ENCODE assay signal across 31 cellular contexts in the genomic region with DNA sequence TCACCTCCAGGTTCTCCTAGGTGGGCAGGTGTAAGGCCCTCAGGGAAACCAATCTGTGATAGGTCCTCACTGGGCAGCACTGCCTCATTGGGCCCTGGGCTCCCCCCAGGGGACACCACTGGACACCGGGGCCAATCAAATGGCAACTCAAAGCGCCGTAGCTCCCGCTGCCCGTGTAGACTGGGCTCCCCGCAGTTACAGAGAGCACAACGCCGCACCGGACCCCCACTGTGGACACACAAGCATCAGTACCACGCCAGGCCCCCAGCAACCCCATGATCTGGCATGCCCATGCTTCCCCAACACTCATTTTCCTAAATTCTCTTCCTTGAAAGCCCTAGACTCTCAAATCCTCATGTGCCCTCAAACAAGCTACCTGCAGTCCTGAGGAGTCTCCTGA. TPM values are rescaled to one million over a fixed set of nuclear protein-coding genes. Genes with fewer than 3 reads are reported as not detected.
DNase-seq lines count a peak whose midpoint lies in the region; ATAC-seq and TF ChIP-seq lines count a peak whose summit lies in the region.
"Had no signal": no experiment of that assay in that cellular context is flagged by ENCODE, and none has a peak within 500 bp of the region (broad histone marks: within the 10 kb centered on the region; RNA-seq: fewer than 3 reads in every experiment).

No MANE protein-coding gene starts in this region.

- H3K4me2 ChIP-seq in trophoblast cell (ENCODE audit: low read length) = no peak overlapping the region
- H3K4me2 ChIP-seq: A549, PC-9 had no signal

- H3K4ac ChIP-seq in trophoblast cell (ENCODE audit: low read depth, low read length) = peak overlapping the region; percentile 44

- H3K27ac ChIP-seq in trophoblast cell (ENCODE audit: low read depth, low read length) (no peak overlapping the region), ovary (no peak overlapping the region)
- H3K27ac ChIP-seq: A549, epithelial cell of prostate, heart left ventricle, PC-9 had no signal

- no peak overlapping the region for H3K9ac ChIP-seq in trophoblast cell (ENCODE audit: low read length)

- no peaks in the 10 kb centered on the region for H3K27me3 ChIP-seq in trophoblast cell (ENCODE audit: insufficient read depth, low read length)
- no peaks in the 10 kb centered on the region for H3K27me3 ChIP-seq in ovary
- H3K27me3 ChIP-seq: heart left ventricle had no signal

- H3K4me1 ChIP-seq in trophoblast cell (ENCODE audit: control insufficient read depth in 1 of 2, insufficient read depth in 2 of 2, low read length in 2 of 2) (peaks cover 14 to 21% of the 10 kb centered on the region in 2 experiments), ovary (ENCODE audit: insufficient read depth) (peaks cover 21% of the 10 kb centered on the region)

- no peak overlapping the region for H4K91ac ChIP-seq in trophoblast cell (ENCODE audit: low read depth, low read length)

- peak overlapping the region; percentile 32 for H3K27ac Mint-ChIP-seq in T-helper 17 cell
- peak overlapping the region; percentile 70 for H3K27ac Mint-ChIP-seq in central memory CD8-positive, alpha-beta T cell (ENCODE audit: low read depth)
- H3K27ac Mint-ChIP-seq: B cell; stimulated activated memory B cell treated with anti-CD40 and anti-IgM and Interleukin-4, amounts not matched to agents 10 μg/mL and 1 μg/mL and 100 μg/mL, for 72 hours had no signal

- DNase-seq in activated T-cell treated with anti-CD3 and anti-CD28 coated beads, Interleukin-2, amount 50 U/mL, for 4 hours = no peak
- DNase-seq in activated T-cell treated with anti-CD3 and anti-CD28 coated beads for 4 hours (no peak), T-helper 17 cell (no peak), trophoblast cell (no peak), GM10248 (ENCODE audit: extremely low spot score) (no peak), ovary (no peak), dermis blood vessel endothelial cell (no peak)
- no peak for DNase-seq in central memory CD8-positive, alpha-beta T cell (ENCODE audit: low spot score in 2 of 2)
- DNase-seq: activated CD4-positive, alpha-beta T cell treated with anti-CD3 and anti-CD28 coated beads for 1 hour; activated naive CD4-positive, alpha-beta T cell treated with Interleukin-2 at 50 U/mL for 16 hours; activated T-cell treated with anti-CD3 and anti-CD28 coated beads, Interleukin-2, amount 50 U/mL, for 1 hour; anterior cingulate cortex; Calu3; central memory CD4-positive, alpha-beta T cell; KBM-7; left cardiac atrium; NCI-H1694; NCI-H2171 treated with DMSO at 0.1 percent for 48 hours; NCI-H524; PC-9; stimulated activated CD4-positive, alpha-beta T cell treated with anti-CD3 and anti-CD28 coated beads, Interleukin-2, amount 100 ng/mL, for 48 hours; T-helper 1 cell had no signal

- H3K9me3 Mint-ChIP-seq in activated T-cell treated with anti-CD3 and anti-CD28 coated beads, Interleukin-2, amount 50 U/mL, for 4 hours = no peaks in the 10 kb centered on the region
- no peaks in the 10 kb centered on the region for H3K9me3 Mint-ChIP-seq in central memory CD8-positive, alpha-beta T cell
- H3K9me3 Mint-ChIP-seq: memory B cell; stimulated activated memory B cell treated with anti-CD40 and anti-IgM and Interleukin-4, amounts not matched to agents 10 μg/mL and 1 μg/mL and 100 μg/mL, for 72 hours had no signal

- peaks cover 54 to 63% of the 10 kb centered on the region in 2 experiments for H3K36me3 ChIP-seq in trophoblast cell (ENCODE audit: control insufficient read depth in 1 of 2, insufficient read depth in 2 of 2, low read length in 2 of 2)
- H3K36me3 ChIP-seq in ovary = no peaks in the 10 kb centered on the region

- no peak for ATAC-seq in activated T-cell treated with anti-CD3 and anti-CD28 coated beads, Interleukin-2, amount 50 U/mL, for 4 hours
- no peak for ATAC-seq in T-helper 17 cell
- no peak for ATAC-seq in central memory CD8-positive, alpha-beta T cell (replicated peaks; ENCODE audit: extremely low read depth, poor library complexity, severe bottlenecking)
- ATAC-seq: A549; HCT116; heart left ventricle; left cardiac atrium; stimulated activated memory B cell treated with anti-CD40 and anti-IgM and Interleukin-4, amounts not matched to agents 10 μg/mL and 1 μg/mL and 100 μg/mL, for 72 hours had no signal

- H3K4me3 ChIP-seq in trophoblast cell (ENCODE audit: low read depth, low read length) = no peak overlapping the region
- no peak overlapping the region for H3K4me3 ChIP-seq in ovary
- H3K4me3 ChIP-seq: A549, heart left ventricle, PC-9 had no signal

- peak overlapping the region; percentile 22 for H3K18ac ChIP-seq in trophoblast cell (ENCODE audit: low read length)

- H2AFZ ChIP-seq in trophoblast cell (ENCODE audit: insufficient read depth, low read length, poor library complexity) = no peak overlapping the region
- H2AFZ ChIP-seq: PC-9 had no signal

- H4K8ac ChIP-seq in trophoblast cell (ENCODE audit: low read depth, low read length) = no peak overlapping the region

- peaks cover 23% of the 10 kb centered on the region for H3K79me2 ChIP-seq in trophoblast cell (ENCODE audit: control insufficient read depth, insufficient read depth, low read length, poor library complexity)

- H3K4me1 Mint-ChIP-seq in activated T-cell treated with anti-CD3 and anti-CD28 coated beads, Interleukin-2, amount 50 U/mL, for 4 hours (ENCODE audit: low read depth) = peaks cover 48% of the 10 kb centered on the region
- peaks cover 58% of the 10 kb centered on the region for H3K4me1 Mint-ChIP-seq in T-helper 17 cell
- H3K4me1 Mint-ChIP-seq in central memory CD8-positive, alpha-beta T cell = peaks cover 71% of the 10 kb centered on the region

- peaks cover 35% of the 10 kb centered on the region for H3K36me3 Mint-ChIP-seq in activated T-cell treated with anti-CD3 and anti-CD28 coated beads, Interleukin-2, amount 50 U/mL, for 4 hours (ENCODE audit: insufficient read depth)
- peaks cover 21% of the 10 kb centered on the region for H3K36me3 Mint-ChIP-seq in T-helper 17 cell (ENCODE audit: low read depth)
- H3K36me3 Mint-ChIP-seq in central memory CD8-positive, alpha-beta T cell (ENCODE audit: insufficient read depth) = peaks cover 46% of the 10 kb centered on the region

- no peaks in the 10 kb centered on the region for H3K27me3 Mint-ChIP-seq in activated T-cell treated with anti-CD3 and anti-CD28 coated beads, Interleukin-2, amount 50 U/mL, for 4 hours (ENCODE audit: low read depth)
- no peaks in the 10 kb centered on the region for H3K27me3 Mint-ChIP-seq in T-helper 17 cell
- no peaks in the 10 kb centered on the region for H3K27me3 Mint-ChIP-seq in central memory CD8-positive, alpha-beta T cell
- H3K27me3 Mint-ChIP-seq: B cell; memory B cell; stimulated activated memory B cell treated with anti-CD40 and anti-IgM and Interleukin-4, amounts not matched to agents 10 μg/mL and 1 μg/mL and 100 μg/mL, for 72 hours had no signal

- H2BK12ac ChIP-seq in trophoblast cell (ENCODE audit: low read length) = no peak overlapping the region

- CTCF ChIA-PET in GM10248 (lab: Yijun Ruan, JAX) = interaction anchor here (1.1 to 4.0 kb wide), 4 partner anchors 9 to 40 kb away, joined by 3 to 30 read pairs (median 6); no protein-coding TSS in a partner anchor

- H2AK5ac ChIP-seq in trophoblast cell (ENCODE audit: low read length) = no peak overlapping the region

- no peak for TF ChIP-seq CTCF in GM10248 (IDR thresholded peaks at IDR 0.05; ENCODE audit: control extremely low read depth, extremely low read depth, low read depth, missing control alignments)
- TF ChIP-seq CTCF in ovary (IDR thresholded peaks at IDR 0.05) = no peak

- H3K79me1 ChIP-seq in trophoblast cell (ENCODE audit: low read length) = peaks cover 4% of the 10 kb centered on the region

- H3K4me3 Mint-ChIP-seq in activated T-cell treated with anti-CD3 and anti-CD28 coated beads, Interleukin-2, amount 50 U/mL, for 4 hours = peak overlapping the region; percentile 7
- peak overlapping the region; percentile 39 for H3K4me3 Mint-ChIP-seq in T-helper 17 cell
- no peak overlapping the region for H3K4me3 Mint-ChIP-seq in central memory CD8-positive, alpha-beta T cell
- H3K4me3 Mint-ChIP-seq: B cell; memory B cell; stimulated activated memory B cell treated with anti-CD40 and anti-IgM and Interleukin-4, amounts not matched to agents 10 μg/mL and 1 μg/mL and 100 μg/mL, for 72 hours had no signal

- no peak for TF ChIP-seq EP300 in ovary (IDR thresholded peaks at IDR 0.05)

- no peak overlapping the region for H4K12ac ChIP-seq in trophoblast cell (ENCODE audit: low read depth, low read length)

- intact Hi-C loops in ovary (cut with DNase I) = no loop called here

- H3K14ac ChIP-seq in trophoblast cell (ENCODE audit: low read length) = no peak overlapping the region

- no peak for TF ChIP-seq POLR2A in ovary (IDR thresholded peaks at IDR 0.05)

- no peak overlapping the region for H2BK5ac ChIP-seq in trophoblast cell (ENCODE audit: low read depth, low read length, poor library complexity)

- H3K9me3 ChIP-seq in T-helper 17 cell (ENCODE audit: control insufficient read depth, low read length, poor library complexity, severe bottlenecking) (no peaks in the 10 kb centered on the region), trophoblast cell (ENCODE audit: insufficient read depth, low read depth, low read length) (no peaks in the 10 kb centered on the region), ovary (no peaks in the 10 kb centered on the region)
- H3K9me3 ChIP-seq: A549, heart left ventricle had no signal

- no peak overlapping the region for H3K23ac ChIP-seq in trophoblast cell (ENCODE audit: low read length)

- H2BK120ac ChIP-seq in trophoblast cell (ENCODE audit: insufficient read depth, low read length, poor library complexity) = no peak overlapping the region

- POLR2A ChIA-PET in GM10248 (lab: Yijun Ruan, JAX) = interaction anchor here (1.3 kb wide), 1 partner anchor 9 kb away, joined by 4 read pairs; no protein-coding TSS in a partner anchor

- no CpG with 5 or more reads among the region's 10 CpGs for WGBS in trophoblast cell (ENCODE audit: extremely low coverage, insufficient coverage, insufficient read length)
- 89 to 94% (median 92%) methylated on average over 10 of the region's 10 CpGs for WGBS in ovary, 3 donors

RNA-seq across cellular contexts. Expression of gene KMT2D, which starts 6.1 kb away (rescaled TPM):
- 100 to 1,000 TPM; 102 to 106 (median 105) TPM for total RNA-seq in activated T-cell treated with anti-CD3 and anti-CD28 coated beads, Interleukin-2, amount 50 U/mL, for 4 hours
- total RNA-seq in T-helper 17 cell = 100 to 1,000 TPM; 137 to 139 TPM
- 21.1 and 21.8 TPM in 2 replicates for polyA plus RNA-seq in trophoblast cell (2013)
- total RNA-seq in ovary = 10 to 100 TPM; 28.3 to 97.0 (median 79.1) TPM
- polyA plus RNA-seq in ovary = 10 to 100 TPM; 35.5 to 51.8 TPM
- total RNA-seq in dermis blood vessel endothelial cell = 41.2 and 99.0 TPM in 2 replicates

RNA-seq across cellular contexts. Expression of gene RHEBL1, which starts 15.3 kb away (rescaled TPM):
- 1 to 10 TPM; 4.5 to 5.2 (median 4.5) TPM for total RNA-seq in activated T-cell treated with anti-CD3 and anti-CD28 coated beads, Interleukin-2, amount 50 U/mL, for 4 hours
- total RNA-seq in T-helper 17 cell = 1 to 10 TPM; 7.9 to 8.1 TPM
- 0.89 and 1.0 TPM in 2 replicates for polyA plus RNA-seq in trophoblast cell (2013)
- under 1 TPM in 5 of 7 donors, not detected in 2; 0.18 to 0.60 (median 0.34) TPM for total RNA-seq in ovary
- polyA plus RNA-seq in ovary = 1 to 10 TPM in 1 of 2 donors, under 1 TPM in 1; 1.00 to 1.2 TPM
- 1.2 and 2.0 TPM in 2 replicates for total RNA-seq in dermis blood vessel endothelial cell
- total RNA-seq: urinary bladder had no signal

RNA-seq across cellular contexts. Expression of gene PRKAG1, which starts 35.9 kb away (rescaled TPM):
- total RNA-seq in activated T-cell treated with anti-CD3 and anti-CD28 coated beads, Interleukin-2, amount 50 U/mL, for 4 hours = 10 to 100 TPM; 68.1 to 70.6 (median 68.4) TPM
- total RNA-seq in T-helper 17 cell (10 to 100 TPM; 41.4 to 47.7 TPM), ovary (10 to 100 TPM; 25.6 to 58.2 (median 35.8) TPM), dermis blood vessel endothelial cell (40.3 and 48.2 TPM in 2 replicates)
- 44.8 and 45.0 TPM in 2 replicates for polyA plus RNA-seq in trophoblast cell (2013)
- polyA plus RNA-seq in ovary = 10 to 100 TPM; 38.3 to 98.5 TPM

RNA-seq across cellular contexts. Expression of gene DHH, which starts 40.1 kb away (rescaled TPM):
- under 1 TPM in 1 of 3 donors, not detected in 2; 0.11 TPM for total RNA-seq in activated T-cell treated with anti-CD3 and anti-CD28 coated beads, Interleukin-2, amount 50 U/mL, for 4 hours
- total RNA-seq in T-helper 17 cell (under 1 TPM; 0.17 to 0.44 TPM), ovary (1 to 10 TPM in 1 of 7 donors, under 1 TPM in 6; 0.20 to 1.1 (median 0.45) TPM), dermis blood vessel endothelial cell (1.2 and 3.7 TPM in 2 replicates)
- polyA plus RNA-seq in trophoblast cell (2013) = 0.11 and 0.12 TPM in 2 replicates
- polyA plus RNA-seq in ovary = 1 to 10 TPM; 1.0 to 1.4 TPM
- total RNA-seq: Calu3, Daoy had no signal
- polyA plus RNA-seq: A549 had no signal

RNA-seq across cellular contexts. Expression of gene DDN, which starts 55.3 kb away (rescaled TPM):
- 1 to 10 TPM in 2 of 3 donors, under 1 TPM in 1; 0.57 to 1.4 (median 1.2) TPM for total RNA-seq in activated T-cell treated with anti-CD3 and anti-CD28 coated beads, Interleukin-2, amount 50 U/mL, for 4 hours
- total RNA-seq in T-helper 17 cell (under 1 TPM; 0.62 to 0.70 TPM), ovary (under 1 TPM in 1 of 7 donors, not detected in 6; 0.05 TPM), dermis blood vessel endothelial cell (under 0.01 and 0.19 TPM in 2 replicates)
- 0.12 and 0.18 TPM in 2 replicates for polyA plus RNA-seq in trophoblast cell (2013)
- polyA plus RNA-seq in ovary = under 1 TPM; 0.04 to 0.28 TPM
- polyA plus RNA-seq: urinary bladder had no signal
